ENCODE assay signal across 16 cellular contexts in genomic region chr13:51957377-51958216, GRCh38. TPM values are rescaled to one million over a fixed set of nuclear protein-coding genes. Genes with fewer than 3 reads are reported as not detected.
DNase-seq lines count a peak whose midpoint lies in the region; ATAC-seq and TF ChIP-seq lines count a peak whose summit lies in the region.
"Had no signal": no experiment of that assay in that cellular context is flagged by ENCODE, and none has a peak within 500 bp of the region (broad histone marks: within the 10 kb centered on the region; RNA-seq: fewer than 3 reads in every experiment).

No MANE protein-coding gene starts in this region.

- intact Hi-C loops in posterior cingulate gyrus (cut with DNase I): no loop called here

- peaks cover 1% of the 10 kb centered on the region for H3K27me3 Mint-ChIP-seq in GM23338 (ENCODE audit: insufficient read depth, low read depth, poor library complexity)

- no peaks in the 10 kb centered on the region for H4K20me1 ChIP-seq in GM23338 (replicated peaks; ENCODE audit: insufficient read depth)

- peak; percentile 44 for ATAC-seq in HG02642 (IDR thresholded peaks at IDR 0.05; ENCODE audit: poor library complexity, unreplicated experiment)
- no peak for ATAC-seq in HG03354 (IDR thresholded peaks at IDR 0.05; ENCODE audit: poor library complexity, severe bottlenecking, unreplicated experiment)
- no peak for ATAC-seq in GM23338
- ATAC-seq: upper lobe of right lung had no signal

- no peak overlapping the region for H3K27ac Mint-ChIP-seq in GM23338
- H3K27ac Mint-ChIP-seq: memory B cell had no signal

- no peak overlapping the region for H3K4me2 ChIP-seq in GM23338

- no peak overlapping the region for H3K27ac ChIP-seq in GM23338 (ENCODE audit: low read depth)
- H3K27ac ChIP-seq: GM23248, upper lobe of right lung had no signal

- no peak overlapping the region for H3K4me3 Mint-ChIP-seq in GM23338
- H3K4me3 Mint-ChIP-seq: memory B cell had no signal

- no peaks in the 10 kb centered on the region for H3K79me2 ChIP-seq in GM23338 (replicated peaks; ENCODE audit: insufficient read depth)

- H3K27me3 ChIP-seq in GM23338 (ENCODE audit: insufficient read depth): no peaks in the 10 kb centered on the region
- H3K27me3 ChIP-seq: upper lobe of right lung had no signal

- H3F3A ChIP-seq in GM23338 (replicated peaks; ENCODE audit: low read depth): no peaks in the 10 kb centered on the region

- no peaks in the 10 kb centered on the region for H3K4me1 Mint-ChIP-seq in GM23338

- peak; percentile 22 for DNase-seq in DMS53 (lab: John Stamatoyannopoulos, UW)
- DNase-seq in DMS53 treated with DMSO at 0.1 percent for 48 hours (lab: John Stamatoyannopoulos, UW; ENCODE audit: unreplicated experiment): no peak
- peak; percentile 78 for DNase-seq in OCI-M1 (lab: John Stamatoyannopoulos, UW)
- DNase-seq in posterior cingulate gyrus: peak in 7 of 10 donors; percentile 19 to 92 (median 35)
- no peak for DNase-seq in HCEC 1CT
- no peak for DNase-seq in GM23338 (ENCODE audit: low spot score)
- DNase-seq: activated CD4-positive, CD25-positive, alpha-beta regulatory T cell; GM23248; NCI-H1092; NCI-H774; nucleus accumbens; stimulated activated CD4-positive, alpha-beta T cell treated with anti-CD3 and anti-CD28 coated beads, Interleukin-15, amount 100 ng/mL, for 24 hours; upper lobe of right lung had no signal

- no peak overlapping the region for H2AFZ ChIP-seq in GM23338
- H2AFZ ChIP-seq: GM23248 had no signal

- no peaks in the 10 kb centered on the region for H3K36me3 Mint-ChIP-seq in GM23338 (ENCODE audit: low read depth)
- H3K36me3 Mint-ChIP-seq: memory B cell had no signal

- no peaks in the 10 kb centered on the region for H3K4me1 ChIP-seq in GM23338 (ENCODE audit: insufficient read depth)
- H3K4me1 ChIP-seq: upper lobe of right lung had no signal

- H3K4me3 ChIP-seq in GM23338: no peak overlapping the region
- H3K4me3 ChIP-seq: GM23248, upper lobe of right lung had no signal

- no peak for TF ChIP-seq CTCF in GM23338 (conservative IDR thresholded peaks at IDR 0.05; ENCODE audit: low read depth in 2 of 2)

- H3K36me3 ChIP-seq in GM23338 (ENCODE audit: insufficient read depth): no peaks in the 10 kb centered on the region
- H3K36me3 ChIP-seq: upper lobe of right lung had no signal

- H3K9me3 Mint-ChIP-seq in GM23338: no peaks in the 10 kb centered on the region
- H3K9me3 Mint-ChIP-seq: memory B cell had no signal

- no peaks in the 10 kb centered on the region for H3K9me2 ChIP-seq in GM23338 (ENCODE audit: insufficient read depth)

TF ChIP-seq in GM23338, 12 proteins besides CTCF, POLR2A, EP300 and RAD21 (continues in another document):
- TF ChIP-seq NANOG (IDR thresholded peaks at IDR 0.05; ENCODE audit: borderline replicate concordance): no peak
- TF ChIP-seq POLR2AphosphoS5 (IDR thresholded peaks at IDR 0.05; ENCODE audit: low read depth): no peak
- TF ChIP-seq STAT1 (IDR thresholded peaks at IDR 0.05; ENCODE audit: unreplicated experiment): no peak
- no peak for TF ChIP-seq REST (IDR thresholded peaks at IDR 0.05; ENCODE audit: unreplicated experiment)
- no peak for TF ChIP-seq ZNF462 (CRISPR knock-in tag; IDR thresholded peaks at IDR 0.05)
- TF ChIP-seq EZH2 (IDR thresholded peaks at IDR 0.05; ENCODE audit: low read depth, unreplicated experiment): no peak
- TF ChIP-seq ETS1 (IDR thresholded peaks at IDR 0.05): no peak

RNA-seq across cellular contexts. Expression of gene ATP7B, which starts 53.7 kb away (rescaled TPM):
- total RNA-seq in GM23338 (2014; rRNA removed; shearing (Covaris generic)): 7.7 and 12.8 TPM in 2 replicates
- 2.2 and 2.6 TPM in 2 replicates for polyA plus RNA-seq in GM23338 (2016; fragmentation: Nextera tagmentation; extraction: Ambion mirVana)

RNA-seq across cellular contexts. Expression of gene ALG11, which starts 54.6 kb away (rescaled TPM):
- 38.8 and 40.1 TPM in 2 replicates for total RNA-seq in GM23338 (2014; rRNA removed; shearing (Covaris generic))
- polyA plus RNA-seq in GM23338 (2016; fragmentation: Nextera tagmentation; extraction: Ambion mirVana): 31.4 and 36.9 TPM in 2 replicates

Comparison
In these comparisons a context has a peak if more than half of its experiments do, and no peak if none do; other contexts are left out.
1. DNase-seq: peak in DMS53 (single experiment), OCI-M1 (single experiment) and posterior cingulate gyrus (7 of 10); none in DMS53 treated with DMSO at 0.1 percent for 48 hours (single experiment), HCEC 1CT (single experiment) and GM23338 (single experiment).